Comparison of ENCODE assay signal across 16 cellular contexts in the genomic region with DNA sequence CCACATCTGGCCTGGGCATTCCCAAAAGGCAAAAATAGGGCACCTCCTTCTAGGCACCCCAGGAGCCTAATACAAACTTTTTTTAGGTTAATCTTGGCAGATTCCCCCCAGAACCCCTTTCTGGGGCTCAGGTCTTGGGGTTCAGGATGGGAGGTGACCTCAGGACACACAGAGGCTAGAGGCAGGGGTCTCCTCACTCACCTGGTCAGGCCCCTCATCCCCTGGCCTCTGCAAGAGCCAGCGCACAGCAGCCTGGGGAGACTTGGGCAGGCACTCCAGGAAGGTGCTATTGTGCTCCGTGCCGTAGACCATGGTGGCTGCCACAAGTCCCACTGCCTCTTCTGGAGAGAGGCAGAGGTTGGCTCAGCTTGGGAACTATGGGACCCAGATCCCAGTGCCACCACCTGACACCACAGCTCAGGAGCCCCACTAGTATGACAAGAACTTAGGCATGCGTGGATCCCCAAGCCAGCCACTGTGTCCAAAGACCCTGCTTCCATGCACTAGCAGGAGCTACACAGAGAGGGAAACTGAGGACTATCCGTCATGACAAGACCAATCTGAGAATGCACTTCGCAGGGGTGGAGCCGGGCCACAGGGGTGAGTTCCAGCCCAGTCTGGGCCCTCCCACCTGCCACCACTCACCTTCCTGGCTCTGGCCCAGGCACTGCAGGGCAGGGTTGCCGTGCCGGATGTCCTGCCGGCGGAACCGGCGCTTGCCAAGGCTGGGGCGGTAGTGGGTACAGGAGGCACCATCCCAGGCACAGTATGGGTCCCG. TPM values are rescaled to one million over a fixed set of nuclear protein-coding genes. Genes with fewer than 3 reads are reported as not detected.
A peak's percentile ranks its signal among the peaks of the same experiment; 100 is the strongest.
DNase-seq lines count a peak whose midpoint lies in the region; ATAC-seq and TF ChIP-seq lines count a peak whose summit lies in the region.
"Had no signal": no experiment of that assay in that cellular context is flagged by ENCODE, and none has a peak within 500 bp of the region (broad histone marks: within the 10 kb centered on the region; RNA-seq: fewer than 3 reads in every experiment).

No MANE protein-coding gene starts in this region.

- no peak overlapping the region; the same call in 1 of the 2 replicates for H4K5ac ChIP-seq in IMR-90 (ENCODE audit: low read depth, low read length)

- H3K27me3 ChIP-seq in IMR-90 (ENCODE audit: control insufficient read depth, insufficient read depth, low read length), result peaks cover 17% of the 10 kb centered on the region
- no peaks in the 10 kb centered on the region for H3K27me3 ChIP-seq in breast epithelium
- H3K27me3 ChIP-seq in stomach, result no peaks in the 10 kb centered on the region

- no peak overlapping the region for H3K4ac ChIP-seq in IMR-90 (ENCODE audit: low read depth, low read length)

- intact Hi-C loops in IMR-90 (cut with micrococcal nuclease) (no loop called here), breast epithelium (cut with DNase I; ENCODE audit: low total_unique reads) (no loop called here), left colon (cut with DNase I, micrococcal nuclease) (no loop called here), stomach (cut with DNase I; ENCODE audit: low total_unique reads) (no loop called here)

- TF ChIP-seq POLR2A in IMR-90 (IDR thresholded peaks at IDR 0.05; ENCODE audit: low read depth, low read length) (no peak), breast epithelium (IDR thresholded peaks at IDR 0.05) (no peak), stomach (IDR thresholded peaks at IDR 0.05) (no peak)

- H3K4me3 ChIP-seq in IMR-90 (ENCODE audit: insufficient read depth, low read depth, low read length), result no peak overlapping the region
- peak overlapping the region in 1 of 3 donors; percentile 44 for H3K4me3 ChIP-seq in breast epithelium
- H3K4me3 ChIP-seq in stomach, result peak overlapping the region in 1 of 4 donors; percentile 9
- H3K4me3 ChIP-seq: GM23338, K562 had no signal

- no peak overlapping the region for H3K4me2 ChIP-seq in IMR-90 (ENCODE audit: low read depth, low read length)
- H3K4me2 ChIP-seq: GM23338 had no signal

- in situ Hi-C loops in IMR-90 (cut with MboI; ENCODE audit: low sequenced_read_pairs), result no loop called here

- POLR2A ChIA-PET in IMR-90 (lab: Charles Lee; ENCODE audit: unreplicated experiment), result no interaction called here

- no peak overlapping the region for H2AK9ac ChIP-seq in IMR-90 (replicated peaks; ENCODE audit: low read depth, low read length, poor library complexity)

- H2AK5ac ChIP-seq in IMR-90 (ENCODE audit: low read depth, low read length), result peak overlapping the region; percentile 0; the same call in 1 of the 2 replicates

- H2BK15ac ChIP-seq in IMR-90 (ENCODE audit: low read depth, low read length), result no peak overlapping the region

- DNase-seq in IMR-90 (no peak), breast epithelium (ENCODE audit: low spot score in 2 of 2) (peak; percentile 70 to 81), left colon (peak in 1 of 2 donors; percentile 68), stomach (peak; percentile 82), DMS153 treated with DMSO at 0.1 percent for 48 hours (lab: John Stamatoyannopoulos, UW; ENCODE audit: unreplicated experiment) (no peak)
- DNase-seq: activated CD8-positive, alpha-beta memory T cell treated with anti-CD3 and anti-CD28 coated beads, Interleukin-2, amount 50 U/mL, for 4 hours; activated naive CD4-positive, alpha-beta T cell; DMS 273 treated with DMSO at 0.1 percent for 48 hours; NCI-H526; nucleus accumbens had no signal

- H2AFZ ChIP-seq in IMR-90 (replicated peaks; ENCODE audit: low read length, poor library complexity), result no peak overlapping the region
- H2AFZ ChIP-seq: GM23338 had no signal

- BruUV-seq in IMR-90 (replicated peaks; lab: Mats Ljungman, UMichigan), result no TSS peak

- TF ChIP-seq CTCF in IMR-90 (conservative IDR thresholded peaks at IDR 0.05; ENCODE audit: low read depth, low read length), result no peak
- no peak for TF ChIP-seq CTCF in breast epithelium (IDR thresholded peaks at IDR 0.05)
- TF ChIP-seq CTCF in stomach (IDR thresholded peaks at IDR 0.05), result no peak

- H3K79me1 ChIP-seq in IMR-90 (ENCODE audit: low read depth in 1 of 2, low read length in 2 of 2), result no peaks in the 10 kb centered on the region

- CTCF ChIA-PET in IMR-90 (lab: Yijun Ruan, JAX), result no interaction called here

- ATAC-seq in IMR-90 (ENCODE audit: low read depth), result no peak
- ATAC-seq in left colon, result peak; percentile 92
- ATAC-seq in GM19452 (IDR thresholded peaks at IDR 0.05; ENCODE audit: unreplicated experiment), result no peak
- ATAC-seq in HG03045 (IDR thresholded peaks at IDR 0.05; ENCODE audit: unreplicated experiment), result no peak
- ATAC-seq: K562 had no signal

- WGBS in IMR-90 (ENCODE audit: extremely low coverage in 2 of 2, insufficient read length in 1 of 2), 2 experiments, result 95% methylated on average over 9 of the region's 15 CpGs; no CpG with 5 or more reads in 1 of the 2 experiments
- WGBS in stomach, 5 donors, result 56 to 86% (median 63%) methylated on average over 12 to 15 of the region's 15 CpGs

- H3K9me3 ChIP-seq in IMR-90 (ENCODE audit: control insufficient read depth, insufficient read depth, low read length), result no peaks in the 10 kb centered on the region
- no peaks in the 10 kb centered on the region for H3K9me3 ChIP-seq in breast epithelium
- no peaks in the 10 kb centered on the region for H3K9me3 ChIP-seq in stomach

- no peak overlapping the region for H3K14ac ChIP-seq in IMR-90 (replicated peaks; ENCODE audit: low read depth, low read length)

- dilution Hi-C loops in IMR-90 (cut with HindIII; ENCODE audit: low sequenced_read_pairs, unreplicated experiment), result no loop called here

- no peaks in the 10 kb centered on the region for H3K9me1 ChIP-seq in IMR-90 (ENCODE audit: insufficient read depth, low read length)

- no peak overlapping the region for H3K9ac ChIP-seq in IMR-90 (ENCODE audit: low read depth, low read length)

- H2BK20ac ChIP-seq in IMR-90 (ENCODE audit: low read depth, low read length), result no peak overlapping the region

- H2BK120ac ChIP-seq in IMR-90 (ENCODE audit: low read depth, low read length), result no peak overlapping the region

- no peak for TF ChIP-seq RAD21 in IMR-90 (IDR thresholded peaks at IDR 0.05; ENCODE audit: low read length)

- no peak overlapping the region for H3K18ac ChIP-seq in IMR-90 (ENCODE audit: low read depth, low read length)

- no peaks in the 10 kb centered on the region for H3K36me3 ChIP-seq in IMR-90 (ENCODE audit: control insufficient read depth, insufficient read depth, low read length)
- H3K36me3 ChIP-seq in breast epithelium, result no peaks in the 10 kb centered on the region
- H3K36me3 ChIP-seq in stomach, result no peaks in the 10 kb centered on the region

- peaks cover 10% of the 10 kb centered on the region; the same call in 1 of the 2 replicates for H3K4me1 ChIP-seq in IMR-90 (ENCODE audit: control insufficient read depth, insufficient read depth, low read length)
- peaks cover 9 to 15% of the 10 kb centered on the region in 2 donors for H3K4me1 ChIP-seq in breast epithelium
- peaks cover 0 to 21% (median 12%) of the 10 kb centered on the region in 4 donors for H3K4me1 ChIP-seq in stomach

- H4K8ac ChIP-seq in IMR-90 (ENCODE audit: low read depth in 2 of 2, low read length in 2 of 2), result 0 out of 4 replicates have a peak overlapping the region, but pooled peaks of 1 of the 2 experiments have one; percentile 72

- no peak for TF ChIP-seq EP300 in stomach (IDR thresholded peaks at IDR 0.05)

- H2BK5ac ChIP-seq in IMR-90 (ENCODE audit: low read depth, low read length, poor library complexity, severe bottlenecking), result no peak overlapping the region

- H3K27ac ChIP-seq in IMR-90 (ENCODE audit: insufficient read depth, low read length) (no peak overlapping the region), breast epithelium (peak overlapping the region; percentile 38 to 85), stomach (no peak overlapping the region)

- H4K20me1 ChIP-seq in IMR-90 (ENCODE audit: insufficient read depth, low read length), result no peaks in the 10 kb centered on the region

- H4K91ac ChIP-seq in IMR-90 (ENCODE audit: insufficient read depth, low read depth, low read length), result no peak overlapping the region

- H3K23ac ChIP-seq in IMR-90 (ENCODE audit: low read depth, low read length), result no peak overlapping the region

- H3K56ac ChIP-seq in IMR-90 (ENCODE audit: extremely low read depth, insufficient read depth, low read length), result no peak overlapping the region

RNA-seq across cellular contexts. Expression of gene SEMA3G, which starts 7.4 kb away (rescaled TPM):
- total RNA-seq in IMR-90 (2012; rRNA removed) (not detected in 2 replicates), breast epithelium (100 to 1,000 TPM in 1 of 3 donors, 10 to 100 TPM in 2; 12.3 to 255 (median 70.1) TPM), left colon (1 to 10 TPM; 5.1 to 5.5 TPM), stomach (1 to 10 TPM in 3 of 5 donors, under 1 TPM in 2; under 0.01 to 9.6 (median 1.7) TPM)
- polyA plus RNA-seq in IMR-90 (2012; rRNA removed) (0.04 and 0.07 TPM in 2 replicates), stomach (1 to 10 TPM; 1.4 to 2.3 (median 1.9) TPM)
- polyA plus RNA-seq in IMR-90 (2012; cell fraction: cytosol; rRNA removed), result 0.01 and 0.07 TPM in 2 replicates
- polyA plus RNA-seq in IMR-90 (2012; cell fraction: nucleus; rRNA removed; ENCODE audit: low replicate concordance), result 0.01 and 0.03 TPM in 2 replicates
- polyA plus RNA-seq: BJ, K562 had no signal

RNA-seq across cellular contexts. Expression of gene TNNC1, which starts 16.3 kb away (rescaled TPM):
- 1.1 and 1.3 TPM in 2 replicates for total RNA-seq in IMR-90 (2012; rRNA removed)
- 4.0 and 4.6 TPM in 2 replicates for polyA plus RNA-seq in IMR-90 (2012; rRNA removed)
- polyA plus RNA-seq in IMR-90 (2012; cell fraction: cytosol; rRNA removed), result 1.8 and 2.3 TPM in 2 replicates
- polyA plus RNA-seq in IMR-90 (2012; cell fraction: nucleus; rRNA removed; ENCODE audit: low replicate concordance), result 3.4 and 6.2 TPM in 2 replicates
- 1 to 10 TPM in 2 of 3 donors, not detected in 1; 3.7 to 4.2 TPM for total RNA-seq in breast epithelium
- total RNA-seq in left colon, result 1 to 10 TPM in 1 of 2 donors, under 1 TPM in 1; 0.64 to 4.6 TPM
- 1 to 10 TPM in 2 of 5 donors, not detected in 3; 3.1 to 6.5 TPM for total RNA-seq in stomach
- polyA plus RNA-seq in stomach, result 10 to 100 TPM in 2 of 3 donors, 1 to 10 TPM in 1; 4.9 to 41.1 (median 20.3) TPM
- total RNA-seq: glomerular endothelial cell had no signal

RNA-seq across cellular contexts. Expression of gene NISCH, which starts 17.9 kb away (rescaled TPM):
- total RNA-seq in IMR-90 (2012; rRNA removed) (34.2 and 36.9 TPM in 2 replicates), breast epithelium (100 to 1,000 TPM in 2 of 3 donors, 10 to 100 TPM in 1; 67.7 to 119 (median 108) TPM), left colon (10 to 100 TPM; 57.3 to 58.1 TPM), stomach (100 to 1,000 TPM in 3 of 5 donors, 10 to 100 TPM in 2; 68.5 to 456 (median 147) TPM)
- polyA plus RNA-seq in IMR-90 (2012; rRNA removed) (86.0 and 92.2 TPM in 2 replicates), stomach (10 to 100 TPM; 18.3 to 36.4 (median 19.9) TPM)
- 37.7 and 53.7 TPM in 2 replicates for polyA plus RNA-seq in IMR-90 (2012; cell fraction: cytosol; rRNA removed)
- 524 and 765 TPM in 2 replicates for polyA plus RNA-seq in IMR-90 (2012; cell fraction: nucleus; rRNA removed; ENCODE audit: low replicate concordance)

RNA-seq across cellular contexts. Expression of gene PHF7, which starts 27.1 kb away (rescaled TPM):
- 2.5 and 2.9 TPM in 2 replicates for total RNA-seq in IMR-90 (2012; rRNA removed)
- polyA plus RNA-seq in IMR-90 (2012; rRNA removed), result 2.1 and 2.8 TPM in 2 replicates
- 0.81 and 1.0 TPM in 2 replicates for polyA plus RNA-seq in IMR-90 (2012; cell fraction: cytosol; rRNA removed)
- 2.0 and 8.4 TPM in 2 replicates for polyA plus RNA-seq in IMR-90 (2012; cell fraction: nucleus; rRNA removed; ENCODE audit: low replicate concordance)
- 10 to 100 TPM; 11.8 to 18.1 (median 12.4) TPM for total RNA-seq in breast epithelium
- 10 to 100 TPM; 15.6 to 21.6 TPM for total RNA-seq in left colon
- 10 to 100 TPM; 11.4 to 53.3 (median 15.2) TPM for total RNA-seq in stomach
- polyA plus RNA-seq in stomach, result 10 to 100 TPM in 1 of 3 donors, 1 to 10 TPM in 2; 3.7 to 10.2 (median 4.1) TPM

RNA-seq across cellular contexts. Expression of gene BAP1, which starts 27.7 kb away (rescaled TPM):
- 35.0 and 36.4 TPM in 2 replicates for total RNA-seq in IMR-90 (2012; rRNA removed)
- polyA plus RNA-seq in IMR-90 (2012; rRNA removed), result 48.6 and 55.2 TPM in 2 replicates
- polyA plus RNA-seq in IMR-90 (2012; cell fraction: cytosol; rRNA removed), result 38.5 and 49.0 TPM in 2 replicates
- 163 and 234 TPM in 2 replicates for polyA plus RNA-seq in IMR-90 (2012; cell fraction: nucleus; rRNA removed; ENCODE audit: low replicate concordance)
- 10 to 100 TPM; 51.8 to 78.1 (median 65.5) TPM for total RNA-seq in breast epithelium
- total RNA-seq in left colon, result 10 to 100 TPM; 73.1 to 73.2 TPM
- 100 to 1,000 TPM in 1 of 5 donors, 10 to 100 TPM in 4; 49.4 to 137 (median 66.8) TPM for total RNA-seq in stomach
- 10 to 100 TPM; 50.3 to 68.1 (median 52.4) TPM for polyA plus RNA-seq in stomach

Comparison
In these comparisons a context has a peak if more than half of its experiments do, and no peak if none do; other contexts are left out.
1. DNase-seq: peak in breast epithelium (2 of 2) and stomach (single experiment); none in IMR-90 (single experiment) and DMS153 treated with DMSO at 0.1 percent for 48 hours (single experiment).
2. H3K27ac ChIP-seq: peak in breast epithelium (2 of 2); none in IMR-90 (single experiment) and stomach (0 of 5).